ENCODE assay signal across 1 cellular context in the genomic region with DNA sequence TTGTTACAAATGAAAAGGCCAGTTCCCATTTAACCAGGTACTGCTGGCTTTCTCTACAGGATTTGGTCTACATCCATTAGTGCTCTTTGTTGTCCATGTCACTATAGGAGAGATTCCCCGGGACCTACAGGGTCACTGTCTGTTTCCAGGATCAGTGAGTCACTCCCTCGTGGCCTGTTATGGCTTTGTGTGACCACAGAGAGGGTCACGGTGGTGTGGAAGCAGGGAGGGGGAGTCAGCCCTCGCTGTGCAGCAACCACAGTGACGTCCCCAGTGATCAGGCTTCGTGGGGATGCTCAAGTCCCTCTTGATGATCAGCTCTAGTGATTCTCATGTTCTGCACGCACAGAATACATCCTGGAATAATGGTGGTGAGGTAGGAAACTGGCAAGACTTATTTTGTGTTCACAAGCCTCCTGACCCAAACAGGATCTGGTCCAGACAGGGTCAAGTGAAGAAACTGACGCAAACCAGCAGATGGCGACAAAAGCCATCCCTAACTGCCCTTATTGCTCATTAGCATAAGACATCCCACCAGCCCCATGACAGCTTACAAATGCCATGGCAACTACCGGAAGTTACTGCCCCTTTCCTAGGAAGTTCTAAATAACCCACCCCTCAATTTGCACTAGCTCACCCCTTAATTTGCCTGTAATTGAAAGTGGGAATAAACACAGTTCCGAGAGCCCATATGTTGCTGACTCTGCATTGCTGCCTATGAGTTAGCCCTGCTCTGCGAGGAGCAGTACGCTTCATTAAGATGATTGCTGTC.
TF ChIP-seq lines count a peak whose summit lies in the region.

No MANE protein-coding gene starts in this region.

TF ChIP-seq in HepG2, 621 proteins besides CTCF, POLR2A, EP300 and RAD21 (continued from another document):
- no peak for TF ChIP-seq ZNF567 (CRISPR knock-in tag; IDR thresholded peaks at IDR 0.05; ENCODE audit: borderline replicate concordance)
- TF ChIP-seq, protein P1, sequence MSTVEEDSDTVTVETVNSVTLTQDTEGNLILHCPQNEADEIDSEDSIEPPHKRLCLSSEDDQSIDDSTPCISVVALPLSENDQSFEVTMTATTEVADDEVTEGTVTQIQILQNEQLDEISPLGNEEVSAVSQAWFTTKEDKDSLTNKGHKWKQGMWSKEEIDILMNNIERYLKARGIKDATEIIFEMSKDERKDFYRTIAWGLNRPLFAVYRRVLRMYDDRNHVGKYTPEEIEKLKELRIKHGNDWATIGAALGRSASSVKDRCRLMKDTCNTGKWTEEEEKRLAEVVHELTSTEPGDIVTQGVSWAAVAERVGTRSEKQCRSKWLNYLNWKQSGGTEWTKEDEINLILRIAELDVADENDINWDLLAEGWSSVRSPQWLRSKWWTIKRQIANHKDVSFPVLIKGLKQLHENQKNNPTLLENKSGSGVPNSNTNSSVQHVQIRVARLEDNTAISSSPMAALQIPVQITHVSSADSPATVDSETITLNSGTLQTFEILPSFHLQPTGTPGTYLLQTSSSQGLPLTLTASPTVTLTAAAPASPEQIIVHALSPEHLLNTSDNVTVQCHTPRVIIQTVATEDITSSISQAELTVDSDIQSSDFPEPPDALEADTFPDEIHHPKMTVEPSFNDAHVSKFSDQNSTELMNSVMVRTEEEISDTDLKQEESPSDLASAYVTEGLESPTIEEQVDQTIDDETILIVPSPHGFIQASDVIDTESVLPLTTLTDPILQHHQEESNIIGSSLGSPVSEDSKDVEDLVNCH (CRISPR knock-in tag; IDR thresholded peaks at IDR 0.05): no peak
- no peak for TF ChIP-seq CHCHD3 (CRISPR knock-in tag; IDR thresholded peaks at IDR 0.05)
- no peak for TF ChIP-seq ZSCAN5A (CRISPR knock-in tag; IDR thresholded peaks at IDR 0.05; ENCODE audit: borderline replicate concordance)
- TF ChIP-seq, protein P2, sequence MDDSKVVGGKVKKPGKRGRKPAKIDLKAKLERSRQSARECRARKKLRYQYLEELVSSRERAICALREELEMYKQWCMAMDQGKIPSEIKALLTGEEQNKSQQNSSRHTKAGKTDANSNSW (CRISPR knock-in tag; IDR thresholded peaks at IDR 0.05; ENCODE audit: borderline replicate concordance): no peak
- no peak for TF ChIP-seq TFE3 (CRISPR knock-in tag; IDR thresholded peaks at IDR 0.05)
- TF ChIP-seq YEATS4 (CRISPR knock-in tag; IDR thresholded peaks at IDR 0.05; ENCODE audit: borderline replicate concordance): no peak
- TF ChIP-seq ZNF296 (CRISPR knock-in tag; conservative IDR thresholded peaks at IDR 0.05): no peak
- no peak for TF ChIP-seq MIER2 (CRISPR knock-in tag; IDR thresholded peaks at IDR 0.05)
- TF ChIP-seq E2F1 (CRISPR knock-in tag; IDR thresholded peaks at IDR 0.05): no peak
- peak; percentile 99 for TF ChIP-seq ZNF576 (CRISPR knock-in tag; IDR thresholded peaks at IDR 0.05)
- peak; percentile 47 for TF ChIP-seq ZMYM4 (CRISPR knock-in tag; IDR thresholded peaks at IDR 0.05)
- TF ChIP-seq ZNF556 (CRISPR knock-in tag; IDR thresholded peaks at IDR 0.05; ENCODE audit: borderline replicate concordance): no peak
- TF ChIP-seq TOE1 (CRISPR knock-in tag; IDR thresholded peaks at IDR 0.05): no peak
- no peak for TF ChIP-seq ARHGAP35 (CRISPR knock-in tag; IDR thresholded peaks at IDR 0.05; ENCODE audit: borderline replicate concordance)
- TF ChIP-seq EED (CRISPR knock-in tag; IDR thresholded peaks at IDR 0.05): no peak
- no peak for TF ChIP-seq ZNF33B (CRISPR knock-in tag; IDR thresholded peaks at IDR 0.05)
TF ChIP-seq in HepG2: peak in this region for 9.
